ENCODE assay signal across 16 cellular contexts in genomic region chr10:27861781-27862180, GRCh38.
DNase-seq lines count a peak whose midpoint lies in the region; ATAC-seq lines count a peak whose summit lies in the region.
"Had no signal": no experiment of that assay in that cellular context is flagged by ENCODE, and none has a peak within 500 bp of the region (broad histone marks: within the 10 kb centered on the region; RNA-seq: fewer than 3 reads in every experiment).

No MANE protein-coding gene starts in this region.

- H3K4me3 ChIP-seq in MG63 = no peak overlapping the region
- H3K4me3 ChIP-seq: BLaER1, GM23338 had no signal

- DNase-seq in EL (peak; percentile 1), MG63 (peak; percentile 53), fibroblast of gingiva (ENCODE audit: low read depth) (peak; percentile 54), epidermal melanocyte (ENCODE audit: insufficient read length, low spot score) (no peak)
- DNase-seq: Caco-2; CD4-positive, CD25-positive, alpha-beta regulatory T cell; CD8-positive, alpha-beta T cell; DMS153; DND-41; GF-D8; H9 had no signal

- ATAC-seq in GM21367 (IDR thresholded peaks at IDR 0.05; ENCODE audit: unreplicated experiment) (no peak), HG02870 (IDR thresholded peaks at IDR 0.05; ENCODE audit: unreplicated experiment) (no peak)
- ATAC-seq: CD8-positive, alpha-beta T cell; GM23338; HCT116 had no signal

- no peaks in the 10 kb centered on the region for H3K27me3 ChIP-seq in MG63
- H3K27me3 ChIP-seq: BLaER1 had no signal

- H3K9me3 ChIP-seq in MG63 = no peaks in the 10 kb centered on the region
- H3K9me3 ChIP-seq: BLaER1, Caco-2 had no signal

- H3K36me3 ChIP-seq in MG63 = no peaks in the 10 kb centered on the region
- H3K36me3 ChIP-seq: BLaER1 had no signal
